Comparison of ENCODE assay signal across 28 cellular contexts in the genomic region with DNA sequence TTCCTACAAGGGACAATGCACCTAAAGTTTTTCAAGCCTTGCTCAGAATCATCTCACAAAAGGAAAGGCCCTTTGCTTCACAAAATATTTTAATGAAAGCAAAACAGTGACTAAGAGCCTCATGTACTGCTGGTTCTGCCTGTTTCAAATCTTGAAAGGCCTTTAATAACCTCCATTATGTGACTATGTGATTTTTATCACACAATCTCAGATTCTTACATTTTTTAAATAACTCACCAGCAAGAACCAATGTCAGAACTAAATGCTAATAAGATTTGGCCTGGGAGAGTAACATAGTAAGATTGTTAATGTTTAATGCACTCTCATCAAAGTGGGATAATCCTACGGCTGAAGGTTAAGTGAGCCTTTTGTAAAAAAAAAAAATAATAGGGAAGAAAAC.
"Had no signal": no experiment of that assay in that cellular context is flagged by ENCODE, and none has a peak within 500 bp of the region (broad histone marks: within the 10 kb centered on the region; RNA-seq: fewer than 3 reads in every experiment).

No MANE protein-coding gene starts in this region.

- ATAC-seq: activated naive CD4-positive, alpha-beta T cell treated with anti-CD3 and anti-CD28 coated beads, Interleukin-2, amount 50 U/mL, for 72 hours; activated naive CD8-positive, alpha-beta T cell treated with anti-CD3 and anti-CD28 coated beads, Interleukin-2, amount 50 U/mL, for 24 hours; activated T-cell treated with anti-CD3 and anti-CD28 coated beads, Interleukin-2, amount 50 U/mL, for 4 hours; Panc1; Right ventricle myocardium inferior had no signal

- H3K4me3 Mint-ChIP-seq: activated CD4-positive, alpha-beta memory T cell treated with anti-CD3 and anti-CD28 coated beads for 36 hours; activated CD4-positive, alpha-beta T cell treated with anti-CD3 and anti-CD28 coated beads, Interleukin-2, amount 10 ng/mL, durations not matched to agents 7 days and 5 days; activated naive CD8-positive, alpha-beta T cell treated with anti-CD3 and anti-CD28 coated beads, Interleukin-2, amount 50 U/mL, for 24 hours; activated T-cell treated with anti-CD3 and anti-CD28 coated beads, Interleukin-2, amount 50 U/mL, for 4 hours had no signal

- H3K4me3 ChIP-seq: ascending aorta, cardiac muscle cell, MG63 had no signal

- H3K36me3 Mint-ChIP-seq: activated CD4-positive, alpha-beta memory T cell treated with anti-CD3 and anti-CD28 coated beads for 36 hours had no signal

- H3K27ac Mint-ChIP-seq: activated CD4-positive, alpha-beta memory T cell treated with anti-CD3 and anti-CD28 coated beads for 36 hours; activated CD4-positive, alpha-beta T cell treated with anti-CD3 and anti-CD28 coated beads, Interleukin-2, amount 10 ng/mL, durations not matched to agents 7 days and 5 days; activated naive CD8-positive, alpha-beta T cell treated with anti-CD3 and anti-CD28 coated beads, Interleukin-2, amount 50 U/mL, for 24 hours had no signal

- DNase-seq: activated CD4-positive, alpha-beta memory T cell treated with anti-CD3 and anti-CD28 coated beads for 36 hours; activated CD4-positive, alpha-beta T cell treated with anti-CD3 and anti-CD28 coated beads, Interleukin-2, amount 10 ng/mL, durations not matched to agents 7 days and 5 days; activated CD4-positive, CD25-positive, alpha-beta regulatory T cell; activated CD8-positive, alpha-beta memory T cell treated with anti-CD3 and anti-CD28 coated beads for 24 hours; activated effector memory CD4-positive, alpha-beta T cell treated with anti-CD3 and anti-CD28 coated beads, Interleukin-2, amount 50 U/mL, for 16 hours; activated naive CD4-positive, alpha-beta T cell treated with Interleukin-2 at 50 U/mL for 16 hours; activated naive CD8-positive, alpha-beta T cell treated with anti-CD3 and anti-CD28 coated beads, Interleukin-2, amount 50 U/mL, for 24 hours; activated T-cell treated with anti-CD3 and anti-CD28 coated beads, Interleukin-2, amount 50 U/mL, for 4 hours; amniotic stem cell; brain microvascular endothelial cell; MG63; MV-4-11; NCI-H1105; NCI-H1436; NCI-H1694 treated with DMSO at 0.1 percent for 48 hours; NCI-H2029 treated with DMSO at 0.1 percent for 48 hours; NCI-H345; NCI-H510A; NCI-H526 treated with DMSO at 0.1 percent for 48 hours; NCI-H82; OCI-M1; RPMI8226; T-helper 1 cell had no signal
